Comparison of ENCODE assay signal across 22 cellular contexts in genomic region chr13:20057963-20058362, GRCh38.
DNase-seq lines count a peak whose midpoint lies in the region; TF ChIP-seq lines count a peak whose summit lies in the region.
"Had no signal": no experiment of that assay in that cellular context is flagged by ENCODE, and none has a peak within 500 bp of the region (broad histone marks: within the 10 kb centered on the region; RNA-seq: fewer than 3 reads in every experiment).

No MANE protein-coding gene starts in this region.

- WGBS in GM23248 (ENCODE audit: low coverage in 1 of 2, low lambda C conversion rate in 2 of 2, missing lambda C conversion rate in 2 of 2), 2 experiments: 94 to 96% methylated on average over 1 of the region's 1 CpG

- H3K27me3 ChIP-seq in A673 (replicated peaks; ENCODE audit: insufficient read depth, low read depth, low read length, poor library complexity) (no peaks in the 10 kb centered on the region), GM23248 (replicated peaks; ENCODE audit: insufficient read depth) (no peaks in the 10 kb centered on the region), PC-9 (ENCODE audit: insufficient read depth, low read depth) (no peaks in the 10 kb centered on the region)
- H3K27me3 ChIP-seq: Peyer's patch, suprapubic skin, vagina had no signal

- no peak overlapping the region for H3K9ac ChIP-seq in GM23248

- POLR2A ChIA-PET in A673 (lab: Charles Lee; ENCODE audit: low non-redundant PET) (no interaction called here), PC-9 (lab: Charles Lee; ENCODE audit: unreplicated experiment) (no interaction called here)

- BruUV-seq in A673 (replicated peaks; lab: Mats Ljungman, UMichigan) (no TSS peak), PC-9 (replicated peaks; lab: Mats Ljungman, UMichigan) (no TSS peak)

- no peak for DNase-seq in A673 (ENCODE audit: low spot score)
- peak; percentile 25 for DNase-seq in GM23248
- DNase-seq in PC-9: no peak
- peak; percentile 8 for DNase-seq in fibroblast of the aortic adventitia (ENCODE audit: low read depth)
- DNase-seq in SKM-1 treated with dmso at 0.1 percent for 144 hours (lab: John Stamatoyannopoulos, UW; ENCODE audit: unreplicated experiment): no peak
- DNase-seq in SW 1271 (lab: John Stamatoyannopoulos, UW): no peak
- no peak for DNase-seq in activated T-cell treated with anti-CD3 and anti-CD28 coated beads, Interleukin-2, amount 50 U/mL, for 24 hours
- no peak for DNase-seq in erythroblast (lab: John Stamatoyannopoulos, UW)
- DNase-seq: activated CD4-positive, alpha-beta T cell treated with anti-CD3 and anti-CD28 coated beads, Interleukin-2, amount 10 ng/mL, durations not matched to agents 7 days and 5 days; activated naive CD4-positive, alpha-beta T cell treated with anti-CD3 and anti-CD28 coated beads, Interleukin-2, amount 50 U/mL, for 16 hours; left colon; NCI-H1105 treated with DMSO at 0.1 percent for 48 hours; NCI-H2029; occipital lobe; Peyer's patch; retina; stimulated activated CD4-positive, alpha-beta T cell treated with anti-CD3 and anti-CD28 coated beads, Interleukin-4, amount 100 ng/mL, for 1 hour had no signal

- TF ChIP-seq CTCF in A673 (conservative IDR thresholded peaks at IDR 0.05; ENCODE audit: low read depth, low read length): 0 out of 2 replicates have a peak, but pooled peaks have one; percentile 25
- TF ChIP-seq CTCF in PC-9 (conservative IDR thresholded peaks at IDR 0.05): peak; percentile 41
- TF ChIP-seq CTCF in fibroblast of the aortic adventitia (IDR thresholded peaks at IDR 0.05; ENCODE audit: insufficient read depth, low read length): peak; percentile 31

- H3K4me2 ChIP-seq in GM23248 (ENCODE audit: unreplicated experiment) (no peak overlapping the region), PC-9 (no peak overlapping the region)

- no peaks in the 10 kb centered on the region for H3K27me3 Mint-ChIP-seq in activated T-cell treated with anti-CD3 and anti-CD28 coated beads, Interleukin-2, amount 50 U/mL, for 24 hours
- H3K27me3 Mint-ChIP-seq: activated CD4-positive, alpha-beta T cell treated with anti-CD3 and anti-CD28 coated beads, Interleukin-2, amount 10 ng/mL, durations not matched to agents 7 days and 5 days; memory B cell; stimulated activated memory B cell treated with anti-CD40 and anti-IgM and Interleukin-4, amounts not matched to agents 10 μg/mL and 1 μg/mL and 100 μg/mL, for 72 hours had no signal

- intact Hi-C loops in A673 (cut with micrococcal nuclease; ENCODE audit: unreplicated experiment) (loop anchor here (2.0 kb wide), 1 partner anchor 105 kb away; no protein-coding TSS in a partner anchor), PC-9 (cut with micrococcal nuclease; ENCODE audit: unreplicated experiment) (loop anchor here (10.0 kb wide), 1 partner anchor 63 kb away; no protein-coding TSS in a partner anchor)

- H3F3A ChIP-seq in GM23248 (ENCODE audit: insufficient read depth) (peaks cover 4% of the 10 kb centered on the region; the same call in 1 of the 2 replicates), PC-9 (ENCODE audit: insufficient read depth, low read depth) (no peaks in the 10 kb centered on the region; the same call in none of the 2 replicates)

- in situ Hi-C loops in GM23248 (cut with MboI): no loop called here

- CTCF ChIA-PET in A673 (lab: Charles Lee): no interaction called here
- CTCF ChIA-PET in PC-9 (lab: Charles Lee): no interaction called here

- no peak for TF ChIP-seq POLR2A in erythroblast (IDR thresholded peaks at IDR 0.05; ENCODE audit: low read length)

- no peaks in the 10 kb centered on the region for H3K4me1 Mint-ChIP-seq in activated T-cell treated with anti-CD3 and anti-CD28 coated beads, Interleukin-2, amount 50 U/mL, for 24 hours (ENCODE audit: low read depth)
- H3K4me1 Mint-ChIP-seq: memory B cell; stimulated activated memory B cell treated with anti-CD40 and anti-IgM and Interleukin-4, amounts not matched to agents 10 μg/mL and 1 μg/mL and 100 μg/mL, for 72 hours had no signal

- H3K4me1 ChIP-seq in A673 (ENCODE audit: insufficient read depth, low read length, poor library complexity, severe bottlenecking) (no peaks in the 10 kb centered on the region), GM23248 (ENCODE audit: insufficient read depth) (no peaks in the 10 kb centered on the region), PC-9 (replicated peaks; ENCODE audit: insufficient read depth) (no peaks in the 10 kb centered on the region)
- H3K4me1 ChIP-seq: Peyer's patch, suprapubic skin, vagina had no signal

- no peak overlapping the region for H3K27ac Mint-ChIP-seq in activated T-cell treated with anti-CD3 and anti-CD28 coated beads, Interleukin-2, amount 50 U/mL, for 24 hours
- H3K27ac Mint-ChIP-seq: activated CD4-positive, alpha-beta T cell treated with anti-CD3 and anti-CD28 coated beads, Interleukin-2, amount 10 ng/mL, durations not matched to agents 7 days and 5 days; memory B cell; stimulated activated memory B cell treated with anti-CD40 and anti-IgM and Interleukin-4, amounts not matched to agents 10 μg/mL and 1 μg/mL and 100 μg/mL, for 72 hours had no signal

- H3K4me3 ChIP-seq in A673 (ENCODE audit: low read depth, low read length, poor library complexity, severe bottlenecking) (no peak overlapping the region), GM23248 (no peak overlapping the region), PC-9 (no peak overlapping the region), fibroblast of the aortic adventitia (ENCODE audit: low read depth, low read length) (no peak overlapping the region)
- H3K4me3 ChIP-seq: Peyer's patch, suprapubic skin, vagina had no signal

- no peaks in the 10 kb centered on the region for H3K9me3 Mint-ChIP-seq in activated T-cell treated with anti-CD3 and anti-CD28 coated beads, Interleukin-2, amount 50 U/mL, for 24 hours
- H3K9me3 Mint-ChIP-seq: activated CD4-positive, alpha-beta T cell treated with anti-CD3 and anti-CD28 coated beads, Interleukin-2, amount 10 ng/mL, durations not matched to agents 7 days and 5 days; memory B cell; stimulated activated memory B cell treated with anti-CD40 and anti-IgM and Interleukin-4, amounts not matched to agents 10 μg/mL and 1 μg/mL and 100 μg/mL, for 72 hours had no signal

- H3K27ac ChIP-seq in A673 (ENCODE audit: low read depth, low read length, poor library complexity, severe bottlenecking): no peak overlapping the region
- H3K27ac ChIP-seq in GM23248: no peak overlapping the region
- H3K27ac ChIP-seq in PC-9: no peak overlapping the region
- H3K27ac ChIP-seq: HL-60, Peyer's patch, suprapubic skin, vagina had no signal

- H3K36me3 ChIP-seq in A673 (ENCODE audit: insufficient read depth, low read length, poor library complexity, severe bottlenecking): peaks cover 49% of the 10 kb centered on the region
- H3K36me3 ChIP-seq in GM23248 (ENCODE audit: low read depth): peaks cover 74% of the 10 kb centered on the region
- peaks cover 25% of the 10 kb centered on the region for H3K36me3 ChIP-seq in PC-9 (ENCODE audit: low read depth)

- H2AFZ ChIP-seq in GM23248 (no peak overlapping the region), PC-9 (no peak overlapping the region)

- H4K20me1 ChIP-seq in GM23248 (ENCODE audit: insufficient read depth): no peaks in the 10 kb centered on the region
- peaks cover 10% of the 10 kb centered on the region for H4K20me1 ChIP-seq in PC-9 (ENCODE audit: insufficient read depth)

- H3K9me2 ChIP-seq in GM23248 (ENCODE audit: insufficient read depth): no peaks in the 10 kb centered on the region
- H3K9me2 ChIP-seq in PC-9 (ENCODE audit: insufficient read depth): no peaks in the 10 kb centered on the region

- H3K36me3 Mint-ChIP-seq in activated T-cell treated with anti-CD3 and anti-CD28 coated beads, Interleukin-2, amount 50 U/mL, for 24 hours (ENCODE audit: low read depth): peaks cover 82% of the 10 kb centered on the region

- H3K79me2 ChIP-seq in GM23248 (ENCODE audit: insufficient read depth) (peaks cover 21% of the 10 kb centered on the region; the same call in 1 of the 2 replicates), PC-9 (ENCODE audit: low read depth) (no peaks in the 10 kb centered on the region)

- H3K9me3 ChIP-seq in A673 (ENCODE audit: low read depth, low read length, poor library complexity, severe bottlenecking) (no peaks in the 10 kb centered on the region), GM23248 (ENCODE audit: low read depth) (no peaks in the 10 kb centered on the region), PC-9 (ENCODE audit: insufficient read depth, low read depth) (no peaks in the 10 kb centered on the region)
- H3K9me3 ChIP-seq: Peyer's patch, suprapubic skin, vagina had no signal

- H3K4me3 Mint-ChIP-seq in activated T-cell treated with anti-CD3 and anti-CD28 coated beads, Interleukin-2, amount 50 U/mL, for 24 hours: no peak overlapping the region
- H3K4me3 Mint-ChIP-seq: activated CD4-positive, alpha-beta T cell treated with anti-CD3 and anti-CD28 coated beads, Interleukin-2, amount 10 ng/mL, durations not matched to agents 7 days and 5 days; memory B cell; stimulated activated memory B cell treated with anti-CD40 and anti-IgM and Interleukin-4, amounts not matched to agents 10 μg/mL and 1 μg/mL and 100 μg/mL, for 72 hours had no signal

Comparison
In these comparisons a context has a peak if more than half of its experiments do, and no peak if none do; other contexts are left out.
1. DNase-seq: peak in GM23248 (single experiment) and fibroblast of the aortic adventitia (single experiment); none in A673 (single experiment), PC-9 (0 of 2), SKM-1 treated with dmso at 0.1 percent for 144 hours (single experiment), SW 1271 (0 of 2), activated T-cell treated with anti-CD3 and anti-CD28 coated beads, Interleukin-2, amount 50 U/mL, for 24 hours (single experiment) and erythroblast (0 of 2).
2. Peak in every context shown above with its lines, with median percentiles within 50 percentile points of each other: CTCF ChIP-seq.